Comparison of ENCODE assay signal across 18 cellular contexts in the genomic region with DNA sequence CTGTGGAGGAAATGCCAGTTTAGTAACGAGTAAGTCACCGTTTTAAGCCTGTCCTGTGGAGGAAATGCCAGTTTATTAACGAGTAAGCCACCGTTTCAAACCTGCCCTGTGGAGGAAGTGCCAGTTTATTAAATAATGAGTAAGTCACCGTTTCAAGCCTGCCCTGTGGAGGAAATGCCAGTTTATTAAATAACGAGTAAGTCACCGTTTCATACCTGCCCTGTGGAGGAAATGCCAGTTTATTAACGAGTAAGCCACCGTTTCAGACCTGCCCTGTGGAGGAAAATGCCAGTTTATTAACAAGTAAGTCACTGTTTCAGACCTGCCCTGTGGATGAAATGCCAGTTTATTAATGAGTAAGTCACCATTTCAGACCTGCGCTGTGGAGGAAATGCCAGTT. TPM values are rescaled to one million over a fixed set of nuclear protein-coding genes. Genes with fewer than 3 reads are reported as not detected.
DNase-seq lines count a peak whose midpoint lies in the region; ATAC-seq, FAIRE-seq and TF ChIP-seq lines count a peak whose summit lies in the region.
"Had no signal": no experiment of that assay in that cellular context is flagged by ENCODE, and none has a peak within 500 bp of the region (broad histone marks: within the 10 kb centered on the region; RNA-seq: fewer than 3 reads in every experiment).

No MANE protein-coding gene starts in this region.

- peak overlapping the region; percentile 79 to 84 (median 80) for H3K27ac Mint-ChIP-seq in CD4-positive, CD25-positive, alpha-beta regulatory T cell
- H3K27ac Mint-ChIP-seq in IgD-negative memory B cell (peak overlapping the region in 2 of 3 donors; percentile 60 to 74), astrocyte (ENCODE audit: unreplicated experiment) (no peak overlapping the region), memory B cell (peak overlapping the region; percentile 77), CD14-positive monocyte (peak overlapping the region in 1 of 7 donors; percentile 34)
- H3K27ac Mint-ChIP-seq: activated naive CD4-positive, alpha-beta T cell treated with anti-CD3 and anti-CD28 coated beads, Interleukin-2, amount 10 ng/mL, durations not matched to agents 7 days and 5 days had no signal

- no peaks in the 10 kb centered on the region for H3K9me3 ChIP-seq in CD4-positive, CD25-positive, alpha-beta regulatory T cell (ENCODE audit: control insufficient read depth in 2 of 2, low read length in 2 of 2)
- no peaks in the 10 kb centered on the region for H3K9me3 ChIP-seq in astrocyte (ENCODE audit: insufficient read depth, low read depth, low read length)
- H3K9me3 ChIP-seq: thyroid gland had no signal

- H3K4me1 ChIP-seq in CD4-positive, CD25-positive, alpha-beta regulatory T cell (ENCODE audit: control insufficient read depth, insufficient read depth, low read length, poor library complexity, severe bottlenecking), result peaks cover 8% of the 10 kb centered on the region
- H3K4me1 ChIP-seq in astrocyte (ENCODE audit: insufficient read depth, low read length), result peaks cover 3% of the 10 kb centered on the region
- H3K4me1 ChIP-seq: thyroid gland had no signal

- no peak for FAIRE-seq in astrocyte (lab: Jason Lieb, UNC)

- H3K79me2 ChIP-seq in astrocyte (ENCODE audit: insufficient read depth, low read length), result no peaks in the 10 kb centered on the region

- peak overlapping the region; percentile 10 to 84 (median 46) for H3K4me3 Mint-ChIP-seq in CD4-positive, CD25-positive, alpha-beta regulatory T cell
- H3K4me3 Mint-ChIP-seq in IgD-negative memory B cell (peak overlapping the region in 1 of 4 donors; percentile 65), astrocyte (ENCODE audit: unreplicated experiment) (no peak overlapping the region), memory B cell (no peak overlapping the region), CD14-positive monocyte (no peak overlapping the region)
- H3K4me3 Mint-ChIP-seq: activated naive CD4-positive, alpha-beta T cell treated with anti-CD3 and anti-CD28 coated beads, Interleukin-2, amount 10 ng/mL, durations not matched to agents 7 days and 5 days; naive B cell had no signal

- H2AFZ ChIP-seq in astrocyte (ENCODE audit: low read depth, low read length), result no peak overlapping the region

- intact Hi-C loops in CD14-positive monocyte (cut with micrococcal nuclease), result no loop called here

- H3K4me2 ChIP-seq in astrocyte (ENCODE audit: low read length), result no peak overlapping the region

- peaks cover 32% of the 10 kb centered on the region for H3K36me3 ChIP-seq in CD4-positive, CD25-positive, alpha-beta regulatory T cell (ENCODE audit: control insufficient read depth, insufficient read depth, low read length)
- H3K36me3 ChIP-seq in astrocyte (ENCODE audit: insufficient read depth, low read length), result peaks cover 32% of the 10 kb centered on the region

- peaks cover 7 to 17% (median 11%) of the 10 kb centered on the region in 4 donors for H3K4me1 Mint-ChIP-seq in CD4-positive, CD25-positive, alpha-beta regulatory T cell
- H3K4me1 Mint-ChIP-seq in IgD-negative memory B cell (peaks cover 0 to 7% (median 0%) of the 10 kb centered on the region in 3 donors), astrocyte (ENCODE audit: low read depth, unreplicated experiment) (no peaks in the 10 kb centered on the region), memory B cell (peaks cover 6% of the 10 kb centered on the region), CD14-positive monocyte (no peaks in the 10 kb centered on the region)
- H3K4me1 Mint-ChIP-seq: activated naive CD4-positive, alpha-beta T cell treated with anti-CD3 and anti-CD28 coated beads, Interleukin-2, amount 10 ng/mL, durations not matched to agents 7 days and 5 days had no signal

- DNase-seq in CD4-positive, CD25-positive, alpha-beta regulatory T cell, result peak in 1 of 3 donors; percentile 54
- DNase-seq in astrocyte (ENCODE audit: low read depth), result no peak
- no peak for DNase-seq in memory B cell (ENCODE audit: low spot score in 2 of 2)
- no peak for DNase-seq in NCI-H2227 (lab: John Stamatoyannopoulos, UW; ENCODE audit: unreplicated experiment)
- DNase-seq in CD14-positive monocyte (ENCODE audit: low spot score), result no peak
- no peak for DNase-seq in T1000 (lab: John Stamatoyannopoulos, UW)
- DNase-seq: activated naive CD4-positive, alpha-beta T cell treated with anti-CD3 and anti-CD28 coated beads, Interleukin-2, amount 10 ng/mL, durations not matched to agents 7 days and 5 days; central memory CD4-positive, alpha-beta T cell; erythroblast; GDM1; left colon; MM.1S; naive B cell; NCI-H82; T-helper 9 cell; thyroid gland had no signal

- no peaks in the 10 kb centered on the region for H3K9me3 Mint-ChIP-seq in CD4-positive, CD25-positive, alpha-beta regulatory T cell
- H3K9me3 Mint-ChIP-seq in IgD-negative memory B cell, result no peaks in the 10 kb centered on the region
- peaks cover 2% of the 10 kb centered on the region for H3K9me3 Mint-ChIP-seq in astrocyte (ENCODE audit: unreplicated experiment)
- H3K9me3 Mint-ChIP-seq in memory B cell, result no peaks in the 10 kb centered on the region
- peaks cover 5 to 10% (median 7%) of the 10 kb centered on the region in 7 donors for H3K9me3 Mint-ChIP-seq in CD14-positive monocyte
- H3K9me3 Mint-ChIP-seq: activated naive CD4-positive, alpha-beta T cell treated with anti-CD3 and anti-CD28 coated beads, Interleukin-2, amount 10 ng/mL, durations not matched to agents 7 days and 5 days had no signal

- ATAC-seq in CD4-positive, CD25-positive, alpha-beta regulatory T cell (ENCODE audit: low read depth in 2 of 2), result no peak
- ATAC-seq in memory B cell (ENCODE audit: low read depth), result no peak
- no peak for ATAC-seq in GM18861 (IDR thresholded peaks at IDR 0.05; ENCODE audit: unreplicated experiment)
- ATAC-seq: left colon had no signal

- no peaks in the 10 kb centered on the region for H4K20me1 ChIP-seq in astrocyte (ENCODE audit: insufficient read depth, low read length)

- peak overlapping the region; percentile 51 for H3K27ac ChIP-seq in CD4-positive, CD25-positive, alpha-beta regulatory T cell (ENCODE audit: insufficient read depth, low read length, poor library complexity, severe bottlenecking)
- no peak overlapping the region for H3K27ac ChIP-seq in astrocyte (ENCODE audit: low read depth, low read length)
- H3K27ac ChIP-seq: thyroid gland had no signal

- TF ChIP-seq CTCF in astrocyte (IDR thresholded peaks at IDR 0.05; ENCODE audit: insufficient read depth, low read depth, low read length) (no peak), CD14-positive monocyte (IDR thresholded peaks at IDR 0.05) (no peak)

- H3K9ac ChIP-seq in astrocyte (ENCODE audit: low read length), result peak overlapping the region; percentile 37

- H3K27me3 ChIP-seq in CD4-positive, CD25-positive, alpha-beta regulatory T cell (ENCODE audit: control insufficient read depth, insufficient read depth, low read length), result no peaks in the 10 kb centered on the region
- H3K27me3 ChIP-seq in astrocyte (ENCODE audit: insufficient read depth, low read length), result no peaks in the 10 kb centered on the region
- H3K27me3 ChIP-seq: thyroid gland had no signal

- peak overlapping the region; percentile 77 for H3K4me3 ChIP-seq in CD4-positive, CD25-positive, alpha-beta regulatory T cell (ENCODE audit: low read depth, low read length)
- H3K4me3 ChIP-seq in astrocyte (ENCODE audit: insufficient read depth, low read depth, low read length), result no peak overlapping the region
- H3K4me3 ChIP-seq: thyroid gland had no signal

- no peaks in the 10 kb centered on the region for H3K27me3 Mint-ChIP-seq in CD4-positive, CD25-positive, alpha-beta regulatory T cell
- H3K27me3 Mint-ChIP-seq in IgD-negative memory B cell, result no peaks in the 10 kb centered on the region
- H3K27me3 Mint-ChIP-seq in astrocyte (ENCODE audit: low read depth, unreplicated experiment), result no peaks in the 10 kb centered on the region
- no peaks in the 10 kb centered on the region for H3K27me3 Mint-ChIP-seq in memory B cell
- H3K27me3 Mint-ChIP-seq in CD14-positive monocyte (ENCODE audit: low read depth in 3 of 3), result no peaks in the 10 kb centered on the region
- H3K27me3 Mint-ChIP-seq: activated naive CD4-positive, alpha-beta T cell treated with anti-CD3 and anti-CD28 coated beads, Interleukin-2, amount 10 ng/mL, durations not matched to agents 7 days and 5 days; naive B cell had no signal

- H3K36me3 Mint-ChIP-seq in CD4-positive, CD25-positive, alpha-beta regulatory T cell, result peaks cover 42% of the 10 kb centered on the region
- peaks cover 12% of the 10 kb centered on the region for H3K36me3 Mint-ChIP-seq in IgD-negative memory B cell
- peaks cover 37% of the 10 kb centered on the region for H3K36me3 Mint-ChIP-seq in astrocyte (ENCODE audit: low read depth, unreplicated experiment)
- peaks cover 32% of the 10 kb centered on the region for H3K36me3 Mint-ChIP-seq in memory B cell
- H3K36me3 Mint-ChIP-seq in CD14-positive monocyte, result peaks cover 78 to 92% of the 10 kb centered on the region in 2 donors

RNA-seq across cellular contexts. Expression of gene PDCD6, which starts 18.9 kb away (rescaled TPM):
- 55.3 TPM for total RNA-seq in CD4-positive, CD25-positive, alpha-beta regulatory T cell
- 100 to 1,000 TPM; 218 to 245 (median 231) TPM for polyA plus RNA-seq in CD4-positive, CD25-positive, alpha-beta regulatory T cell
- polyA plus RNA-seq in IgD-negative memory B cell, result 179 TPM
- 99.1 and 99.6 TPM in 2 replicates for total RNA-seq in astrocyte
- polyA plus RNA-seq in CD14-positive monocyte, result 100 to 1,000 TPM; 212 to 219 TPM

RNA-seq across cellular contexts. Expression of gene SDHA, which starts 34.4 kb away (rescaled TPM):
- 246 TPM for total RNA-seq in CD4-positive, CD25-positive, alpha-beta regulatory T cell
- 100 to 1,000 TPM; 211 to 290 (median 229) TPM for polyA plus RNA-seq in CD4-positive, CD25-positive, alpha-beta regulatory T cell
- 177 TPM for polyA plus RNA-seq in IgD-negative memory B cell
- 91.7 and 102 TPM in 2 replicates for total RNA-seq in astrocyte
- polyA plus RNA-seq in CD14-positive monocyte, result 10 to 100 TPM; 91.5 to 98.0 TPM

RNA-seq across cellular contexts. Expression of gene CCDC127, which starts 34.6 kb away (rescaled TPM):
- total RNA-seq in CD4-positive, CD25-positive, alpha-beta regulatory T cell, result 4.0 TPM
- polyA plus RNA-seq in CD4-positive, CD25-positive, alpha-beta regulatory T cell, result 1 to 10 TPM; 3.2 to 5.7 (median 4.4) TPM
- polyA plus RNA-seq in IgD-negative memory B cell, result 5.1 TPM
- 5.6 and 8.8 TPM in 2 replicates for total RNA-seq in astrocyte
- polyA plus RNA-seq in CD14-positive monocyte, result 1 to 10 TPM in 1 of 2 donors, under 1 TPM in 1; 0.85 to 1.5 TPM

Comparison
In these comparisons a context has a peak if more than half of its experiments do, and no peak if none do; other contexts are left out.
1. H3K4me3 Mint-ChIP-seq: peak in CD4-positive, CD25-positive, alpha-beta regulatory T cell (4 of 4); none in astrocyte (single experiment), memory B cell (single experiment) and CD14-positive monocyte (0 of 2).